ENCODE assay signal across 2 cellular contexts in the genomic region with DNA sequence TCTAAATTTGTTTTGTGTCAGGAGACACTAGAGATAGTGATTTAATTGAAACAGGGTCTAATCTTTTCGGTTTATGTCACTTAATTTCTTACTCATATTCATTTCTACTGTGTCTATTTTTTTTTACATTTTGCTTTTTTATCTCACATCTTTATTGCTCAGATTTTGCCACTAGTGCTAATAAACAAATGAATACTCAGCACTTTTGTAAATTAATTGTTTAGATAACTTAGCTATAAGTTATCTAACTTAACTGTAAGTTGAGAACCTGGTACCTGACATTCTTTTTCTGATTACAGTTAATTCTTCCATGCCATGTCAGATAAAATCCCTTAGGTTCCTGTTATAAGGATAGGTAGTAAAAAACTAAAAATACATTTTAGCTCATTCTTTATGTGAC.
TF ChIP-seq lines count a peak whose summit lies in the region.

No MANE protein-coding gene starts in this region.

TF ChIP-seq in A549, 52 proteins besides CTCF, POLR2A, EP300 and RAD21 (continued from another document):
- TF ChIP-seq HMGXB4 (CRISPR knock-in tag; IDR thresholded peaks at IDR 0.05; ENCODE audit: borderline replicate concordance) (no peak), HEYL (CRISPR knock-in tag; IDR thresholded peaks at IDR 0.05) (no peak)

TF ChIP-seq in IMR-90, 13 proteins besides CTCF, POLR2A, EP300 and RAD21:
- no peak for TF ChIP-seq USF2 (IDR thresholded peaks at IDR 0.05; ENCODE audit: low read depth, low read length)
- peak; percentile 56 for TF ChIP-seq MAFK (IDR thresholded peaks at IDR 0.05; ENCODE audit: low read depth, low read length)
- TF ChIP-seq MXI1 (IDR thresholded peaks at IDR 0.05; ENCODE audit: borderline replicate concordance, low read depth, low read length): no peak
- no peak for TF ChIP-seq BHLHE40 (IDR thresholded peaks at IDR 0.05; ENCODE audit: low read depth, low read length)
- no peak for TF ChIP-seq NFE2L2 (IDR thresholded peaks at IDR 0.05; ENCODE audit: low read depth, low read length)
